ENCODE assay signal across 9 cellular contexts in the genomic region with DNA sequence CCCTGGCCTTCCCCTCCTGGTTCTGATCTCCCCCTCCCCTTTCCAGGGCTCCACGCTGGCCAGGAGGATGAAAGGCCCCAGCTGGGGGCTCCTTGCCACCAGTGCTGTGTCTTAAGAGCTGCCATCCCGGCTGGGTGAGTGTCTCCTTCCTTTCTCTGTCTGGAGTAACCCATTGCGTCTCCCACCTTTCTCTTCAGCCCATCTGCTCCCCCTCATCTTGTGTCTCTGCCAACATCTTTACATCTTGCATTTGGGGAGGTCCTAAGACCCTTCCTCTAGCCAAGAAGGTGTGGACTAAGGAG. TPM values are rescaled to one million over a fixed set of nuclear protein-coding genes. Genes with fewer than 3 reads are reported as not detected.
A peak's percentile ranks its signal among the peaks of the same experiment; 100 is the strongest.
DNase-seq lines count a peak whose midpoint lies in the region; ATAC-seq, FAIRE-seq and TF ChIP-seq lines count a peak whose summit lies in the region.
"Had no signal": no experiment of that assay in that cellular context is flagged by ENCODE, and none has a peak within 500 bp of the region (broad histone marks: within the 10 kb centered on the region; RNA-seq: fewer than 3 reads in every experiment).

No MANE protein-coding gene starts in this region.

- H3K36me3 ChIP-seq in Loucy (ENCODE audit: insufficient read depth, low read length), result no peaks in the 10 kb centered on the region

- H3K27me3 ChIP-seq in Loucy (ENCODE audit: insufficient read depth, low read length, poor library complexity, severe bottlenecking) (no peaks in the 10 kb centered on the region), dorsolateral prefrontal cortex (no peaks in the 10 kb centered on the region)

- H3K4me3 Mint-ChIP-seq in naive B cell, result peak overlapping the region; percentile 58 to 79 (median 74)

- H3K4me2 ChIP-seq in A549, result peak overlapping the region; percentile 94
- H3K4me2 ChIP-seq in Loucy (ENCODE audit: low read depth, low read length, poor library complexity, severe bottlenecking), result peak overlapping the region; percentile 91

- H4K20me1 ChIP-seq in Loucy (ENCODE audit: insufficient read depth, low read length, poor library complexity, severe bottlenecking), result peaks cover 9% of the 10 kb centered on the region

- FAIRE-seq in A549 (lab: Jason Lieb, UNC), result no peak

- peaks cover 0 to 4% (median 0%) of the 10 kb centered on the region in 3 donors for H3K27me3 Mint-ChIP-seq in naive B cell

- DNase-seq in A549 (ENCODE audit: low read depth in 1 of 2, low spot score in 1 of 2) (no peak), dorsolateral prefrontal cortex (no peak), naive B cell (no peak), GM03348 (ENCODE audit: low spot score) (no peak), NCI-H524 treated with DMSO at 0.1 percent for 48 hours (lab: John Stamatoyannopoulos, UW) (no peak), nucleus accumbens (lab: John Stamatoyannopoulos, UW) (no peak)
- DNase-seq: stimulated activated CD4-positive, alpha-beta T cell treated with anti-CD3 and anti-CD28 coated beads, Interleukin-12 subunit alpha, Interleukin-12 subunit beta, amount 100 ng/mL, for 4 hours had no signal

- peak overlapping the region; percentile 95 to 96 for H3K27ac ChIP-seq in A549
- peak overlapping the region; percentile 66 to 98 (median 93) for H3K27ac ChIP-seq in dorsolateral prefrontal cortex

- no peaks in the 10 kb centered on the region for H3F3A ChIP-seq in Loucy (ENCODE audit: low read depth)

- intact Hi-C loops in dorsolateral prefrontal cortex (cut with DNase I), result loop anchor here in 1 of 2 donors (5.0 kb wide), 1 partner anchor 160 kb away; the partner anchor contains the start of gene NGDN

- no peak for TF ChIP-seq RAD21 in A549 (conservative IDR thresholded peaks at IDR 0.05 in 1 of 2, IDR thresholded peaks at IDR 0.05 in 1 of 2)

- no peak overlapping the region for H2AFZ ChIP-seq in Loucy (ENCODE audit: low read length)

- no peaks in the 10 kb centered on the region for H3K9me3 Mint-ChIP-seq in naive B cell

- CTCF ChIA-PET in A549 (lab: Yijun Ruan, JAX), result interaction anchor here (0.7 to 3.8 kb wide), 8 partner anchors 11 to 257 kb away, joined by 3 to 11 read pairs (median 4); partner anchors contain the start of genes PABPN1 and SLC22A17

- TF ChIP-seq CTCF in A549 (IDR thresholded peaks at IDR 0.05) (no peak), Loucy (conservative IDR thresholded peaks at IDR 0.05; ENCODE audit: low read length) (no peak), dorsolateral prefrontal cortex (IDR thresholded peaks at IDR 0.05 in 54 of 56, conservative IDR thresholded peaks at IDR 0.05 in 2 of 56; ENCODE audit: low read depth in 1 of 56, partially characterized antibody in 56 of 56) (no peak)

- TF ChIP-seq POLR2A in A549 (IDR thresholded peaks at IDR 0.05; ENCODE audit: low read length), result no peak

- H3K9me3 ChIP-seq in A549, result no peaks in the 10 kb centered on the region
- H3K9me3 ChIP-seq in Loucy (ENCODE audit: insufficient read depth, low read depth, low read length), result no peaks in the 10 kb centered on the region

- H3K4me1 Mint-ChIP-seq in naive B cell, result peaks cover 28 to 29% (median 28%) of the 10 kb centered on the region in 3 donors

- H3K36me3 Mint-ChIP-seq in naive B cell, result no peaks in the 10 kb centered on the region

- H3K9me2 ChIP-seq in Loucy (replicated peaks; ENCODE audit: low read depth, low read length), result no peaks in the 10 kb centered on the region

- 3% methylated on average over 3 of the region's 3 CpGs for WGBS in A549 (ENCODE audit: missing lambda C conversion rate)

- ATAC-seq in A549, result peak in 1 of 2 experiments; percentile 11; a peak in 4 of 6 replicates
- ATAC-seq in naive B cell (ENCODE audit: low read depth in 2 of 2), result no peak
- no peak for ATAC-seq in HG03108 (IDR thresholded peaks at IDR 0.05; ENCODE audit: unreplicated experiment)

- peak overlapping the region; percentile 74 for H3K4me3 ChIP-seq in A549
- H3K4me3 ChIP-seq in Loucy (ENCODE audit: low read length, poor library complexity, severe bottlenecking), result peak overlapping the region; percentile 85
- H3K4me3 ChIP-seq in dorsolateral prefrontal cortex, result peak overlapping the region; percentile 58 to 99 (median 88)

- POLR2A ChIA-PET in A549 (lab: Yijun Ruan, JAX), result interaction anchor here (0.6 to 4.5 kb wide), 8 partner anchors 9 to 350 kb away, joined by 3 to 64 read pairs (median 6); partner anchors contain the start of genes ACIN1, C14orf119, HAUS4 and HOMEZ

- H3K79me2 ChIP-seq in Loucy (ENCODE audit: insufficient read depth, low read length), result peaks cover 51% of the 10 kb centered on the region

- H3K4me1 ChIP-seq in A549, result peaks cover 29% of the 10 kb centered on the region
- peaks cover 35% of the 10 kb centered on the region for H3K4me1 ChIP-seq in Loucy (ENCODE audit: insufficient read depth, low read length, poor library complexity, severe bottlenecking)

- H3K27ac Mint-ChIP-seq in naive B cell, result peak overlapping the region in 4 of 6 donors; percentile 54 to 93 (median 66)

- H3K9ac ChIP-seq in Loucy (ENCODE audit: low read depth, low read length, poor library complexity, severe bottlenecking), result peak overlapping the region; percentile 97

- no peak for TF ChIP-seq EP300 in A549 (IDR thresholded peaks at IDR 0.05)

TF ChIP-seq in A549, 52 proteins besides CTCF, POLR2A, EP300 and RAD21 (continues in another document):
- TF ChIP-seq KDM5A (IDR thresholded peaks at IDR 0.05) (peak; percentile 51), NFE2L2 (conservative IDR thresholded peaks at IDR 0.05; ENCODE audit: low read length) (no peak), ESRRA (IDR thresholded peaks at IDR 0.05; ENCODE audit: borderline replicate concordance, low read length) (no peak), PHF8 (IDR thresholded peaks at IDR 0.05; ENCODE audit: borderline replicate concordance, low read depth) (0 out of 2 replicates have a peak, but pooled peaks have one; percentile 28), EHMT2 (IDR thresholded peaks at IDR 0.05; ENCODE audit: low read depth) (no peak)

RNA-seq across cellular contexts. Expression of gene BCL2L2, which starts 0.5 kb away (rescaled TPM):
- 17.8 and 20.8 TPM in 2 replicates for polyA plus RNA-seq in A549 (2011; rRNA removed)
- 15.4 and 18.6 TPM in 2 replicates for polyA plus RNA-seq in A549 (2012; cell fraction: cytosol; rRNA removed)
- polyA plus RNA-seq in A549 (2012; cell fraction: nucleus; rRNA removed), result 18.1 and 31.0 TPM in 2 replicates
- polyA plus RNA-seq in A549 (2017; fragmentation: RNase III; extraction: RNeasy Plus Mini Kit Qiagen cat#74134 plus additional on column Dnase treatment), result 24.7 to 25.4 TPM (median 25.2 TPM) in 3 replicates
- polyA minus RNA-seq in A549 (2011; rRNA and poly(A)+ RNA removed), result 10.5 and 11.0 TPM in 2 replicates
- total RNA-seq in dorsolateral prefrontal cortex, result 100 to 1,000 TPM in 113 of 120 experiments, 10 to 100 TPM in 7; 91.0 to 167 (median 129) TPM
- polyA plus RNA-seq in naive B cell (ENCODE audit: low read depth in 6 of 6), result under 1 TPM in 3 of 6 donors, not detected in 3; 0.22 to 0.72 (median 0.28) TPM

RNA-seq across cellular contexts. Expression of gene PPP1R3E, which starts 4.4 kb away (rescaled TPM):
- 11.1 and 12.4 TPM in 2 replicates for polyA plus RNA-seq in A549 (2011; rRNA removed)
- polyA plus RNA-seq in A549 (2012; cell fraction: cytosol; rRNA removed), result 5.0 and 5.1 TPM in 2 replicates
- 19.8 and 39.9 TPM in 2 replicates for polyA plus RNA-seq in A549 (2012; cell fraction: nucleus; rRNA removed)
- 5.3 to 7.5 TPM (median 6.8 TPM) in 3 replicates for polyA plus RNA-seq in A549 (2017; fragmentation: RNase III; extraction: RNeasy Plus Mini Kit Qiagen cat#74134 plus additional on column Dnase treatment)
- 4.9 and 6.7 TPM in 2 replicates for polyA minus RNA-seq in A549 (2011; rRNA and poly(A)+ RNA removed)
- 100 to 1,000 TPM in 2 of 120 experiments, 10 to 100 TPM in 118; 40.5 to 103 (median 63.1) TPM for total RNA-seq in dorsolateral prefrontal cortex
- polyA plus RNA-seq in naive B cell (ENCODE audit: low read depth in 6 of 6), result 10 to 100 TPM in 1 of 6 donors, 1 to 10 TPM in 5; 3.9 to 11.8 (median 5.1) TPM

RNA-seq across cellular contexts. Expression of gene PABPN1, which starts 14.2 kb away (rescaled TPM):
- polyA plus RNA-seq in A549 (2011; rRNA removed), result 197 and 234 TPM in 2 replicates
- 170 TPM in 2 replicates for polyA plus RNA-seq in A549 (2012; cell fraction: cytosol; rRNA removed)
- polyA plus RNA-seq in A549 (2012; cell fraction: nucleus; rRNA removed), result 227 and 314 TPM in 2 replicates
- 148 to 158 TPM (median 157 TPM) in 3 replicates for polyA plus RNA-seq in A549 (2017; fragmentation: RNase III; extraction: RNeasy Plus Mini Kit Qiagen cat#74134 plus additional on column Dnase treatment)
- polyA minus RNA-seq in A549 (2011; rRNA and poly(A)+ RNA removed), result 73.1 and 92.0 TPM in 2 replicates
- 100 to 1,000 TPM; 124 to 236 (median 157) TPM for total RNA-seq in dorsolateral prefrontal cortex
- polyA plus RNA-seq in naive B cell (ENCODE audit: low read depth in 6 of 6), result 100 to 1,000 TPM; 114 to 160 (median 145) TPM

RNA-seq across cellular contexts. Expression of gene HOMEZ, which starts 21.2 kb away (rescaled TPM):
- polyA plus RNA-seq in A549 (2011; rRNA removed) (9.2 and 11.7 TPM in 2 replicates), A549 (2017; fragmentation: RNase III; extraction: RNeasy Plus Mini Kit Qiagen cat#74134 plus additional on column Dnase treatment) (7.7 to 8.8 TPM (median 8.4 TPM) in 3 replicates), naive B cell (ENCODE audit: low read depth in 6 of 6) (1 to 10 TPM; 1.0 to 6.9 (median 4.8) TPM)
- polyA plus RNA-seq in A549 (2012; cell fraction: cytosol; rRNA removed), result 6.4 and 6.8 TPM in 2 replicates
- 5.3 and 5.5 TPM in 2 replicates for polyA plus RNA-seq in A549 (2012; cell fraction: nucleus; rRNA removed)
- 20.0 and 25.1 TPM in 2 replicates for polyA minus RNA-seq in A549 (2011; rRNA and poly(A)+ RNA removed)
- 10 to 100 TPM in 43 of 120 experiments, 1 to 10 TPM in 77; 5.4 to 16.5 (median 9.1) TPM for total RNA-seq in dorsolateral prefrontal cortex

RNA-seq across cellular contexts. Expression of gene SLC22A17, which starts 45.6 kb away (rescaled TPM):
- polyA plus RNA-seq in A549 (2011; rRNA removed) (3.5 and 4.6 TPM in 2 replicates), A549 (2017; fragmentation: RNase III; extraction: RNeasy Plus Mini Kit Qiagen cat#74134 plus additional on column Dnase treatment) (6.3 to 9.6 TPM (median 8.4 TPM) in 3 replicates), naive B cell (ENCODE audit: low read depth in 6 of 6) (under 1 TPM in 2 of 6 donors, not detected in 4; 0.29 to 0.66 TPM)
- polyA plus RNA-seq in A549 (2012; cell fraction: cytosol; rRNA removed), result 4.1 and 5.6 TPM in 2 replicates
- 23.6 and 27.7 TPM in 2 replicates for polyA plus RNA-seq in A549 (2012; cell fraction: nucleus; rRNA removed)
- polyA minus RNA-seq in A549 (2011; rRNA and poly(A)+ RNA removed), result 3.5 and 4.2 TPM in 2 replicates
- total RNA-seq in dorsolateral prefrontal cortex, result 100 to 1,000 TPM; 238 to 610 (median 461) TPM

Comparison
In these comparisons a context has a peak if more than half of its experiments do, and no peak if none do; other contexts are left out.
1. RNA of gene BCL2L2, which starts 0.5 kb away (polyA plus RNA-seq): 15.4 to 31.0 TPM in A549; 0.22 to 0.72 TPM in naive B cell; every median in the first group is over 4 times any median in the second.
2. Peak in every context shown above with its lines, with median percentiles within 50 percentile points of each other: H3K4me3 ChIP-seq.